Comparison of ENCODE assay signal across 1 cellular context in the genomic region with DNA sequence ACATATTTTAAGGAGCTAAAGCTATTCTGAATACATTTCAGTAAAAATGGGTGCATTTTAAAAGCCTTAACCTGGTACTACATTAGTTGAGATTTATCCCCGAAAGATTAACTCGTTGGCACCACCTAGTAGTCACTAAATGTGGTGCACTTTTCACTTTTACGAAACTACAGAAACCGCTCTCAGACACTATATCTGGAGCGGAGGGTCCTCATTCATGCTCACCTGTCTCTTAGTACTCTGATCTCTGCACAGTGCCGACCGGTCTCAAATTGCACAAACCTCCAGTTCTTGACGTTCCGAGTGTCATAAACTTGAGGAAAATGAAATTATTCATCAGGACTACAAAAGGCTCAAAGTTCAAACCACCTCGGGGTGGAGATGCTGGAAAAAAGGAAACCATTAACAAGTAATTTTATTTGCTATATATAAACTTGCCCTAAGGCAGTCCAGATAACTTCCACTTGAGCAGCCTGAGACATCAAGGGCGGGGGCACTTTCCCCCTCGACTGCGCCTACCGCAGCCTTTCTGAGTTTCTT.
TF ChIP-seq lines count a peak whose summit lies in the region.

No MANE protein-coding gene starts in this region.

TF ChIP-seq in H1, 55 proteins besides CTCF, POLR2A, EP300 and RAD21:
- peak in 1 of 2 experiments; percentile 14; a peak in 1 of 4 replicates for TF ChIP-seq SIN3A (conservative IDR thresholded peaks at IDR 0.05 in 1 of 2, IDR thresholded peaks at IDR 0.05 in 1 of 2; ENCODE audit: low read depth in 1 of 2, low read length in 2 of 2)
- TF ChIP-seq SIRT6 (IDR thresholded peaks at IDR 0.05; ENCODE audit: low read length): no peak
